ENCODE assay signal across 1 cellular context in genomic region chr6:41469156-41469950, GRCh38.
TF ChIP-seq lines count a peak whose summit lies in the region.

No MANE protein-coding gene starts in this region.

TF ChIP-seq in WTC11, 78 proteins besides CTCF, POLR2A, EP300 and RAD21 (continued from another document):
- TF ChIP-seq NFE2L1 (CRISPR knock-in tag; IDR thresholded peaks at IDR 0.05) = no peak
- TF ChIP-seq ARID4B (CRISPR knock-in tag; IDR thresholded peaks at IDR 0.05; ENCODE audit: borderline replicate concordance) = no peak
- TF ChIP-seq SOX15 (CRISPR knock-in tag; IDR thresholded peaks at IDR 0.05) = no peak
- no peak for TF ChIP-seq MLX (CRISPR knock-in tag; IDR thresholded peaks at IDR 0.05)
- TF ChIP-seq HMGXB4 (CRISPR knock-in tag; IDR thresholded peaks at IDR 0.05) = no peak
- no peak for TF ChIP-seq RORB (CRISPR knock-in tag; IDR thresholded peaks at IDR 0.05)
- no peak for TF ChIP-seq ZNF121 (CRISPR knock-in tag; IDR thresholded peaks at IDR 0.05)
- no peak for TF ChIP-seq RELA (CRISPR knock-in tag; IDR thresholded peaks at IDR 0.05; ENCODE audit: borderline replicate concordance)
- TF ChIP-seq ZNF671 (CRISPR knock-in tag; IDR thresholded peaks at IDR 0.05) = no peak
- no peak for TF ChIP-seq ZMAT4 (CRISPR knock-in tag; IDR thresholded peaks at IDR 0.05)
- no peak for TF ChIP-seq USF1 (CRISPR knock-in tag; IDR thresholded peaks at IDR 0.05)
- no peak for TF ChIP-seq ATF2 (CRISPR knock-in tag; IDR thresholded peaks at IDR 0.05; ENCODE audit: borderline replicate concordance, low read depth)
- no peak for TF ChIP-seq STAT6 (CRISPR knock-in tag; conservative IDR thresholded peaks at IDR 0.05; ENCODE audit: low read depth)
